20 cellular contexts compared by ENCODE assay signal in the genomic region with DNA sequence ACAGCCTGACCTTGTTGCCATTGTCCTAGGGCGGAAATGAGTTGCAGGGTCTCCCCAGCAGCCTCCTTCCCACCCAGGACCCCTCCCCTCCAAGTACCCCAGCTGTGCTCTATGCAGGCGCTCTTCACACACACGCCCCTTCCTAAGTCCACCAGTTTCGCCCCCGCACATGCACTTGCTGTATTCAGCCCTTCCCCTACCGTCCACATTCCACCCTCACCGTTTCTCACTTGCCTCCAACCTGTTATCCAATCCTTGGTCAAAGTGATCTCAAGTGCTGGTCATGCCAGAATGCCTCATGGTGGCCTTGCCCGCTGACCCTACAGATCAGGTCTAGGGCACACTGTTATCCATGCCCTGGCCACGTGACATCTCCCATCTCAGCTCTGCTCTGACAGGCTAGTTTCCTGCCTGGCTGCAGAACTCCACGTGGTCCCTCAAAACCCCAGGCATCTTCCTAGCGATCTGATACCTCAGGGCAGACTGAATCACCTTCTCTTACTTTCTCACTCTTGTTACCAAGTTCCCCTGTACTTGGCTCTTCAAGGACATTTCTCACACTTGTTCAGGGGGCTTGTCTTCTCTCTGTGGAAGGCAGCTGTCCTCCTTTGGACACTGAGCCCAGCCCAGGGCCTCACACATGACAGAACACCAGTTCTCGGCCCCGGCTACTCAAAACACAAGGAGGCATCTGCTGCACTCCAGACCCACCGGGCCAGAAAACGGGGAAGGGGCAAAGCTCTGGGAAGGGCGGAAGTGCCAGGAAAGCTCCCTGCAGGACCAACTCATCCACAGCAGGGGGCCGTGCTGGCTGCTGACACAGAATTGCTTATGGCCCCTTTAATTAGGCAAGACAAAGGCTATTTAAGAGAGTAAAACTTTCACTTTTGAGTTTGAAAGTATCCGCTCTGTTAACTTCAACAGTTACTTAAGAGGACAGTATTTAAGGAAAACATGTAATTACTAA. TPM values are rescaled to one million over a fixed set of nuclear protein-coding genes. Genes with fewer than 3 reads are reported as not detected.
DNase-seq lines count a peak whose midpoint lies in the region; ATAC-seq and TF ChIP-seq lines count a peak whose summit lies in the region.
"Had no signal": no experiment of that assay in that cellular context is flagged by ENCODE, and none has a peak within 500 bp of the region (broad histone marks: within the 10 kb centered on the region; RNA-seq: fewer than 3 reads in every experiment).

No MANE protein-coding gene starts in this region.

- H3K9me3 ChIP-seq in trophoblast cell (ENCODE audit: insufficient read depth, low read depth, low read length), result no peaks in the 10 kb centered on the region
- no peaks in the 10 kb centered on the region for H3K9me3 ChIP-seq in gastrocnemius medialis
- H3K9me3 ChIP-seq in naive thymus-derived CD4-positive, alpha-beta T cell (ENCODE audit: control insufficient read depth in 2 of 3, low read length in 3 of 3), result no peaks in the 10 kb centered on the region
- H3K9me3 ChIP-seq: ascending aorta, lower lobe of right lung, pancreas, SJSA1 had no signal

- intact Hi-C loops in gastrocnemius medialis (cut with DNase I; ENCODE audit: low total_unique reads), result no loop called here
- intact Hi-C loops in naive thymus-derived CD4-positive, alpha-beta T cell (cut with micrococcal nuclease), result no loop called here

- H2AFZ ChIP-seq in trophoblast cell (ENCODE audit: insufficient read depth, low read length, poor library complexity), result no peak overlapping the region

- H3K23ac ChIP-seq in trophoblast cell (ENCODE audit: low read length), result no peak overlapping the region

- peak overlapping the region; percentile 47 for H4K12ac ChIP-seq in trophoblast cell (ENCODE audit: low read depth, low read length)

- peaks cover 12% of the 10 kb centered on the region for H3K9me3 Mint-ChIP-seq in glutamatergic neuron (ENCODE audit: unreplicated experiment)
- peaks cover 0 to 1% (median 0%) of the 10 kb centered on the region in 11 donors for H3K9me3 Mint-ChIP-seq in naive thymus-derived CD4-positive, alpha-beta T cell
- H3K9me3 Mint-ChIP-seq: activated T-cell treated with anti-CD3 and anti-CD28 coated beads, Interleukin-2, amount 50 U/mL, for 24 hours; effector memory CD8-positive, alpha-beta T cell had no signal

- H3K14ac ChIP-seq in trophoblast cell (ENCODE audit: low read length), result no peak overlapping the region

- no peak overlapping the region for H3K4me2 ChIP-seq in trophoblast cell (ENCODE audit: low read length)

- H3K4me1 Mint-ChIP-seq in glutamatergic neuron (ENCODE audit: low read depth, unreplicated experiment), result peaks cover 36% of the 10 kb centered on the region
- peaks cover 0 to 6% (median 3%) of the 10 kb centered on the region in 7 donors for H3K4me1 Mint-ChIP-seq in naive thymus-derived CD4-positive, alpha-beta T cell

- H2BK5ac ChIP-seq in trophoblast cell (ENCODE audit: low read depth, low read length, poor library complexity), result no peak overlapping the region

- peak overlapping the region; percentile 71 for H3K27ac Mint-ChIP-seq in glutamatergic neuron (ENCODE audit: unreplicated experiment)
- peak overlapping the region in 2 of 9 donors; percentile 23 to 66 for H3K27ac Mint-ChIP-seq in naive thymus-derived CD4-positive, alpha-beta T cell
- H3K27ac Mint-ChIP-seq: activated T-cell treated with anti-CD3 and anti-CD28 coated beads, Interleukin-2, amount 50 U/mL, for 24 hours; effector memory CD8-positive, alpha-beta T cell had no signal

- no peak overlapping the region for H2BK120ac ChIP-seq in trophoblast cell (ENCODE audit: insufficient read depth, low read length, poor library complexity)

- POLR2A ChIA-PET in naive thymus-derived CD4-positive, alpha-beta T cell (lab: Charles Lee), result no interaction called here

- no peak overlapping the region for H3K4ac ChIP-seq in trophoblast cell (ENCODE audit: low read depth, low read length)

- H3K4me3 Mint-ChIP-seq in glutamatergic neuron (ENCODE audit: unreplicated experiment), result no peak overlapping the region
- no peak overlapping the region for H3K4me3 Mint-ChIP-seq in naive thymus-derived CD4-positive, alpha-beta T cell
- H3K4me3 Mint-ChIP-seq: activated T-cell treated with anti-CD3 and anti-CD28 coated beads, Interleukin-2, amount 50 U/mL, for 24 hours; effector memory CD8-positive, alpha-beta T cell had no signal

- no peak overlapping the region for H3K18ac ChIP-seq in trophoblast cell (ENCODE audit: low read length)

- ATAC-seq in gastrocnemius medialis, result no peak
- ATAC-seq in naive thymus-derived CD4-positive, alpha-beta T cell, result no peak
- ATAC-seq: effector memory CD8-positive, alpha-beta T cell; lower lobe of right lung; pancreas had no signal

- H2BK12ac ChIP-seq in trophoblast cell (ENCODE audit: low read length), result peak overlapping the region; percentile 20

- CTCF ChIA-PET in naive thymus-derived CD4-positive, alpha-beta T cell (lab: Charles Lee), result no interaction called here

- H3K4me3 ChIP-seq in trophoblast cell (ENCODE audit: low read depth, low read length) (no peak overlapping the region), gastrocnemius medialis (no peak overlapping the region)
- no peak overlapping the region for H3K4me3 ChIP-seq in naive thymus-derived CD4-positive, alpha-beta T cell (ENCODE audit: low read length)
- H3K4me3 ChIP-seq: ascending aorta, lower lobe of right lung, pancreas, SJSA1 had no signal

- TF ChIP-seq CTCF in glutamatergic neuron (IDR thresholded peaks at IDR 0.05; ENCODE audit: partially characterized antibody, unreplicated experiment) (peak; percentile 25), gastrocnemius medialis (IDR thresholded peaks at IDR 0.05 in 4 of 5, conservative IDR thresholded peaks at IDR 0.05 in 1 of 5) (no peak)

- H4K91ac ChIP-seq in trophoblast cell (ENCODE audit: low read depth, low read length), result no peak overlapping the region

- no peaks in the 10 kb centered on the region for H3K36me3 Mint-ChIP-seq in glutamatergic neuron (ENCODE audit: unreplicated experiment)
- peaks cover 0 to 27% (median 0%) of the 10 kb centered on the region in 5 donors for H3K36me3 Mint-ChIP-seq in naive thymus-derived CD4-positive, alpha-beta T cell

- no peak overlapping the region for H3K9ac ChIP-seq in trophoblast cell (ENCODE audit: low read length)

- no CpG with 5 or more reads among the region's 18 CpGs for WGBS in trophoblast cell (ENCODE audit: extremely low coverage, insufficient coverage, insufficient read length)

- in situ Hi-C loops in SK-MEL-5 (cut with HindIII; ENCODE audit: low pct_unique_long_range_greater_than_20kb, low sequenced_read_pairs), result loop anchor here (25.0 kb wide), 1 partner anchor 139 kb away; a partner anchor contains a TSS
- in situ Hi-C loops in gastrocnemius medialis (cut with MboI; ENCODE audit: low sequenced_read_pairs in 4 of 4), result no loop called here

- H3K4me1 ChIP-seq in trophoblast cell (ENCODE audit: control insufficient read depth in 1 of 2, insufficient read depth in 2 of 2, low read length in 2 of 2) (peaks cover 2 to 5% of the 10 kb centered on the region in 2 experiments), gastrocnemius medialis (no peaks in the 10 kb centered on the region)
- no peaks in the 10 kb centered on the region for H3K4me1 ChIP-seq in naive thymus-derived CD4-positive, alpha-beta T cell (ENCODE audit: control insufficient read depth in 2 of 2, insufficient read depth in 2 of 2, low read length in 2 of 2)
- H3K4me1 ChIP-seq: ascending aorta, lower lobe of right lung, pancreas had no signal

- H3K27me3 Mint-ChIP-seq in glutamatergic neuron (ENCODE audit: unreplicated experiment), result peaks cover 1% of the 10 kb centered on the region
- no peaks in the 10 kb centered on the region for H3K27me3 Mint-ChIP-seq in naive thymus-derived CD4-positive, alpha-beta T cell
- H3K27me3 Mint-ChIP-seq: activated T-cell treated with anti-CD3 and anti-CD28 coated beads, Interleukin-2, amount 50 U/mL, for 24 hours; effector memory CD8-positive, alpha-beta T cell had no signal

- peaks cover 31 to 40% of the 10 kb centered on the region in 2 experiments for H3K36me3 ChIP-seq in trophoblast cell (ENCODE audit: control insufficient read depth in 1 of 2, insufficient read depth in 2 of 2, low read length in 2 of 2)
- peaks cover 0 to 52% of the 10 kb centered on the region in 2 donors for H3K36me3 ChIP-seq in gastrocnemius medialis
- H3K36me3 ChIP-seq in naive thymus-derived CD4-positive, alpha-beta T cell (ENCODE audit: control insufficient read depth in 2 of 3, insufficient read depth in 3 of 3, low read length in 3 of 3), result peaks cover 0 to 29% (median 0%) of the 10 kb centered on the region in 3 experiments

- H3K27ac ChIP-seq in trophoblast cell (ENCODE audit: low read depth, low read length) (no peak overlapping the region), gastrocnemius medialis (no peak overlapping the region)
- H3K27ac ChIP-seq in naive thymus-derived CD4-positive, alpha-beta T cell (ENCODE audit: low read depth, low read length), result no peak overlapping the region
- H3K27ac ChIP-seq: ascending aorta, C4-2B, lower lobe of right lung, pancreas, SJSA1, WERI-Rb-1 had no signal

- DNase-seq in D341Med (ENCODE audit: low spot score), result peak; percentile 30
- peak; percentile 38 for DNase-seq in SK-MEL-5 (ENCODE audit: low read depth, low spot score)
- no peak for DNase-seq in glutamatergic neuron
- no peak for DNase-seq in trophoblast cell
- no peak for DNase-seq in gastrocnemius medialis
- no peak for DNase-seq in germinal center (ENCODE audit: low spot score)
- DNase-seq in activated CD4-positive, alpha-beta T cell treated with anti-CD3 and anti-CD28 coated beads for 1 hour, result no peak
- no peak for DNase-seq in naive thymus-derived CD4-positive, alpha-beta T cell
- DNase-seq: activated T-cell treated with anti-CD3 and anti-CD28 coated beads, Interleukin-2, amount 50 U/mL, for 24 hours; effector memory CD8-positive, alpha-beta T cell; GF-D8; lower lobe of right lung; NCI-H1092 treated with DMSO at 0.1 percent for 48 hours; NCI-H69; pancreas; stimulated activated naive CD4-positive, alpha-beta T cell treated with Interleukin-2 at 50 U/mL for 16 hours; WERI-Rb-1 had no signal

- H3K79me2 ChIP-seq in trophoblast cell (ENCODE audit: control insufficient read depth, insufficient read depth, low read length, poor library complexity), result no peaks in the 10 kb centered on the region

- H4K8ac ChIP-seq in trophoblast cell (ENCODE audit: low read depth, low read length), result no peak overlapping the region

- H2AK5ac ChIP-seq in trophoblast cell (ENCODE audit: low read length), result no peak overlapping the region

- TF ChIP-seq POLR2A in gastrocnemius medialis (IDR thresholded peaks at IDR 0.05), result no peak

- H3K27me3 ChIP-seq in trophoblast cell (ENCODE audit: insufficient read depth, low read length) (no peaks in the 10 kb centered on the region), gastrocnemius medialis (no peaks in the 10 kb centered on the region)
- no peaks in the 10 kb centered on the region for H3K27me3 ChIP-seq in naive thymus-derived CD4-positive, alpha-beta T cell (ENCODE audit: control insufficient read depth in 2 of 2, insufficient read depth in 2 of 2, low read length in 2 of 2)
- H3K27me3 ChIP-seq: ascending aorta, pancreas, SJSA1 had no signal

- H3K79me1 ChIP-seq in trophoblast cell (ENCODE audit: low read length), result no peaks in the 10 kb centered on the region

RNA-seq across cellular contexts. Expression of a gene that starts 39.9 kb away (rescaled TPM):
- 81.7 and 85.9 TPM in 2 replicates for total RNA-seq in SK-MEL-5 (2014; rRNA removed; shearing (Covaris generic))
- polyA plus RNA-seq in SK-MEL-5 (2015; cell fraction: cytosol; rRNA removed), result 97.5 and 101 TPM in 2 replicates
- 34.9 and 39.7 TPM in 2 replicates for polyA plus RNA-seq in SK-MEL-5 (2015; cell fraction: nucleus; rRNA removed)
- 208 TPM for total RNA-seq in glutamatergic neuron (ENCODE audit: unreplicated experiment)
- polyA plus RNA-seq in trophoblast cell (2013), result 54.6 and 54.7 TPM in 2 replicates
- under 1 TPM in 1 of 4 donors, not detected in 3; 0.13 TPM for total RNA-seq in gastrocnemius medialis
- total RNA-seq in naive thymus-derived CD4-positive, alpha-beta T cell, result 10 to 100 TPM in 3 of 5 experiments, 1 to 10 TPM in 1, under 1 TPM in 1; 0.90 to 24.5 (median 19.5) TPM
- polyA plus RNA-seq in naive thymus-derived CD4-positive, alpha-beta T cell, result 10 to 100 TPM in 1 of 2 donors, under 1 TPM in 1; 0.53 to 19.7 TPM
- total RNA-seq: ascending aorta, SJSA1 had no signal

Comparison
In these comparisons a context has a peak if more than half of its experiments do, and no peak if none do; other contexts are left out.
1. DNase-seq: peak in D341Med (single experiment) and SK-MEL-5 (single experiment); none in glutamatergic neuron (single experiment), trophoblast cell (0 of 2), gastrocnemius medialis (0 of 2), germinal center (single experiment), activated CD4-positive, alpha-beta T cell treated with anti-CD3 and anti-CD28 coated beads for 1 hour (single experiment) and naive thymus-derived CD4-positive, alpha-beta T cell (0 of 9).